In the genomic region with DNA sequence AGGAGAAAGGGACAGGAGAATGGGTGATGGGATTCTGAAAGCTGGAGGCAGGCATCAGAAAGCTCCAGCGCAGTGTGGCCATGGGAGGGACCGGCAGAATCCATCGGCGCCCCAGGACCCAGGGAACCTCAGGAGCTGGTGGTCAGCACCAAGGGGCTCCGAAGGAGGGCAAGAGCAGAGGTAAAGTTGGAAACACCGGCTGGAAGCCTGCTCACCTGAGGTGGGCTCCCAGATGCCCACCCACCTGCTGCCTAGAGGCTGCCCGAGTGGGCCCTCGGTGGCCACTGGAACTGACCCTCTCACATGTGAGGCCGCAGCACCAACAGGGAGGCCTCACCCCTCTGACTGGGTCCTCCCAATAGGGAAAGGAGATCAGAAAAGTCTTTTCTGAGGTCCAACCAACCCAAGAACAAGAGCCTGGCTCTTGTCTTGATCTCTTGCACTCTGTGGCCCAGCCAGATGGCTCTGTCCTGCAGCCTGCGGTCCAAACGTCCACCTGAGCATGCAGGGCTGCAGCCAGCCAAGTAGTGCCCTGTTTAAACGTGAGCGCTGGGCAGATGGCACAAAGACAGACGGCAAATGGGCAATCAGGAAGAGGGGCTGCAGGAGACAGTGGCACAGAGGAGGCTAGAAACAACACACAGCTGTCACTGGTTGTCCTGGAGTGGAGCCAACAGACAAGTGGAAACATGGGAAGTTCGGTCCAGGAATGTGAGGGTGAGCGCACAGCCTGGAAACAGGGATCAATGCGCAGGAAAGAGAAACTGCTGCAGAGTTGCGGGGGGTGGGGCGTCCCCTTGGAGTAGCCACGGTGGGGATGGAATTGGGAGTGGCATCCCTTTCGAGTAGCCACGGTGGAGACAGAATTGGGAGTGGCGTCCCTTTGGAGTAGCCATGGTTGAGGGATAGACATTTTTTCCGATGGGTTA, we compare ENCODE assay signal across 19 cellular contexts. TPM values are rescaled to one million over a fixed set of nuclear protein-coding genes. Genes with fewer than 3 reads are reported as not detected.
A peak's percentile ranks its signal among the peaks of the same experiment; 100 is the strongest.
DNase-seq lines count a peak whose midpoint lies in the region; ATAC-seq and TF ChIP-seq lines count a peak whose summit lies in the region.
"Had no signal": no experiment of that assay in that cellular context is flagged by ENCODE, and none has a peak within 500 bp of the region (broad histone marks: within the 10 kb centered on the region; RNA-seq: fewer than 3 reads in every experiment).

No MANE protein-coding gene starts in this region.

- H3K9me3 Mint-ChIP-seq in activated naive CD4-positive, alpha-beta T cell treated with anti-CD3 and anti-CD28 coated beads, Interleukin-2, amount 50 U/mL, for 72 hours = no peaks in the 10 kb centered on the region

- TF ChIP-seq POLR2A in spleen (IDR thresholded peaks at IDR 0.05) = no peak

- H3K4me3 ChIP-seq in spleen = no peak overlapping the region
- H3K4me3 ChIP-seq: body of pancreas, esophagus squamous epithelium, heart right ventricle had no signal

- H3K9me3 ChIP-seq in spleen = no peaks in the 10 kb centered on the region
- H3K9me3 ChIP-seq: body of pancreas, esophagus squamous epithelium, heart right ventricle had no signal

- H3K27ac ChIP-seq in spleen = peak overlapping the region in 6 of 8 donors; percentile 59 to 86 (median 76)
- H3K27ac ChIP-seq: body of pancreas had no signal

- WGBS in spleen, 5 donors = 73 to 86% (median 76%) methylated on average over 23 to 24 of the region's 24 CpGs

- H3K4me1 ChIP-seq in spleen = peaks cover 9 to 83% (median 45%) of the 10 kb centered on the region in 6 donors
- H3K4me1 ChIP-seq: body of pancreas had no signal

- H3K27me3 ChIP-seq in spleen (replicated peaks in 1 of 7) = no peaks in the 10 kb centered on the region
- H3K27me3 ChIP-seq: body of pancreas, heart right ventricle had no signal

- peak overlapping the region; percentile 54 to 81 for H3K27ac Mint-ChIP-seq in activated naive CD4-positive, alpha-beta T cell treated with anti-CD3 and anti-CD28 coated beads, Interleukin-2, amount 50 U/mL, for 72 hours

- intact Hi-C loops in spleen (cut with DNase I; ENCODE audit: low total_unique reads) = no loop called here

- no peak for DNase-seq in activated naive CD4-positive, alpha-beta T cell treated with anti-CD3 and anti-CD28 coated beads, Interleukin-2, amount 50 U/mL, for 72 hours (ENCODE audit: low spot score in 2 of 2)
- DNase-seq in activated naive CD4-positive, alpha-beta T cell treated with anti-CD3 and anti-CD28 coated beads, Interleukin-2, amount 50 U/mL, for 16 hours = no peak
- DNase-seq in NCI-H524 treated with DMSO at 0.1 percent for 48 hours (lab: John Stamatoyannopoulos, UW) (peak; percentile 76), dermis blood vessel endothelial cell (peak; percentile 39), spleen (peak; percentile 69), kidney glomerular epithelial cell (lab: John Stamatoyannopoulos, UW) (no peak), EL (no peak), NCI-H510A treated with DMSO at 0.1 percent for 48 hours (lab: John Stamatoyannopoulos, UW) (no peak)
- DNase-seq: ACHN, activated gamma-delta T cell treated with Interleukin-2 at 50 U/mL for 16 hours, esophagus squamous epithelium, GOT3, mesenchymal stem cell, NCI-H2029, NCI-H774 had no signal

- no peak for TF ChIP-seq CTCF in spleen (IDR thresholded peaks at IDR 0.05 in 8 of 11, conservative IDR thresholded peaks at IDR 0.05 in 3 of 11)

- no peaks in the 10 kb centered on the region for H3K36me3 ChIP-seq in spleen
- H3K36me3 ChIP-seq: esophagus squamous epithelium, heart right ventricle had no signal

- H3K36me3 Mint-ChIP-seq in activated naive CD4-positive, alpha-beta T cell treated with anti-CD3 and anti-CD28 coated beads, Interleukin-2, amount 50 U/mL, for 72 hours = no peaks in the 10 kb centered on the region

- ATAC-seq in activated naive CD4-positive, alpha-beta T cell treated with anti-CD3 and anti-CD28 coated beads, Interleukin-2, amount 50 U/mL, for 72 hours = no peak

RNA-seq across cellular contexts. Expression of a gene that starts 10.5 kb away (rescaled TPM):
- 10 to 100 TPM; 23.9 to 26.9 TPM for total RNA-seq in activated naive CD4-positive, alpha-beta T cell treated with anti-CD3 and anti-CD28 coated beads, Interleukin-2, amount 50 U/mL, for 72 hours
- total RNA-seq in dermis blood vessel endothelial cell = 22.2 and 22.8 TPM in 2 replicates
- 10 to 100 TPM; 32.4 to 75.3 (median 50.0) TPM for total RNA-seq in spleen
- 10 to 100 TPM in 2 of 3 donors, 1 to 10 TPM in 1; 7.5 to 14.6 (median 13.2) TPM for polyA plus RNA-seq in spleen

RNA-seq across cellular contexts. Expression of a gene that starts 31.4 kb away (rescaled TPM):
- total RNA-seq in activated naive CD4-positive, alpha-beta T cell treated with anti-CD3 and anti-CD28 coated beads, Interleukin-2, amount 50 U/mL, for 72 hours = not detected
- total RNA-seq in dermis blood vessel endothelial cell = 0.19 TPM in 1 of 2 replicates, not detected in the other
- total RNA-seq in spleen = under 1 TPM in 1 of 7 donors, not detected in 6; 0.16 TPM
- under 1 TPM; 0.02 to 0.03 (median 0.02) TPM for polyA plus RNA-seq in spleen
- total RNA-seq: body of pancreas, esophagus squamous epithelium, heart right ventricle, renal cortical epithelial cell had no signal
- polyA plus RNA-seq: neural cell had no signal

RNA-seq across cellular contexts. Expression of a gene that starts 37.7 kb away (rescaled TPM):
- total RNA-seq in activated naive CD4-positive, alpha-beta T cell treated with anti-CD3 and anti-CD28 coated beads, Interleukin-2, amount 50 U/mL, for 72 hours = not detected
- total RNA-seq in dermis blood vessel endothelial cell (0.14 TPM in 1 of 2 replicates, not detected in the other), spleen (10 to 100 TPM in 1 of 7 donors, 1 to 10 TPM in 6; 2.4 to 11.2 (median 5.6) TPM)
- 1 to 10 TPM in 2 of 3 donors, under 1 TPM in 1; 0.26 to 1.8 (median 1.0) TPM for polyA plus RNA-seq in spleen
- polyA plus RNA-seq: neural cell had no signal

Comparison
In these comparisons a context has a peak if more than half of its experiments do, and no peak if none do; other contexts are left out.
1. DNase-seq: peak in NCI-H524 treated with DMSO at 0.1 percent for 48 hours (single experiment), dermis blood vessel endothelial cell (single experiment) and spleen (single experiment); none in activated naive CD4-positive, alpha-beta T cell treated with anti-CD3 and anti-CD28 coated beads, Interleukin-2, amount 50 U/mL, for 72 hours (0 of 2), activated naive CD4-positive, alpha-beta T cell treated with anti-CD3 and anti-CD28 coated beads, Interleukin-2, amount 50 U/mL, for 16 hours (single experiment), kidney glomerular epithelial cell (single experiment), EL (single experiment) and NCI-H510A treated with DMSO at 0.1 percent for 48 hours (single experiment).